In genomic region chr3:194087995-194088841, GRCh38 we compare ENCODE assay signal across 1 cellular context.
TF ChIP-seq lines count a peak whose summit lies in the region.

No MANE protein-coding gene starts in this region.

TF ChIP-seq in H1, 55 proteins besides CTCF, POLR2A, EP300 and RAD21:
- TF ChIP-seq TCF12 (IDR thresholded peaks at IDR 0.05; ENCODE audit: low read depth, low read length), result no peak
- TF ChIP-seq TEAD4 (IDR thresholded peaks at IDR 0.05; ENCODE audit: low read depth, low read length), result no peak
- no peak for TF ChIP-seq GABPA (IDR thresholded peaks at IDR 0.05; ENCODE audit: borderline replicate concordance, insufficient read depth, low read length)
- no peak for TF ChIP-seq YY1 (IDR thresholded peaks at IDR 0.05; ENCODE audit: low read depth, low read length)
- TF ChIP-seq SUZ12 (IDR thresholded peaks at IDR 0.05; ENCODE audit: low read length), result no peak
- TF ChIP-seq CREB1 (IDR thresholded peaks at IDR 0.05), result no peak
- TF ChIP-seq TAF1 (IDR thresholded peaks at IDR 0.05; ENCODE audit: low read depth, low read length), result no peak
- TF ChIP-seq, protein P1, sequence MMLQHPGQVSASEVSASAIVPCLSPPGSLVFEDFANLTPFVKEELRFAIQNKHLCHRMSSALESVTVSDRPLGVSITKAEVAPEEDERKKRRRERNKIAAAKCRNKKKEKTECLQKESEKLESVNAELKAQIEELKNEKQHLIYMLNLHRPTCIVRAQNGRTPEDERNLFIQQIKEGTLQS (IDR thresholded peaks at IDR 0.05; ENCODE audit: insufficient read depth, low read depth, low read length), result no peak
- no peak for TF ChIP-seq SP1 (IDR thresholded peaks at IDR 0.05; ENCODE audit: low read depth, low read length)
- TF ChIP-seq E2F6 (IDR thresholded peaks at IDR 0.05), result no peak
- no peak for TF ChIP-seq SP2 (IDR thresholded peaks at IDR 0.05; ENCODE audit: low read length)
- no peak for TF ChIP-seq JUN (IDR thresholded peaks at IDR 0.05; ENCODE audit: low read depth, low read length)
